Comparison of ENCODE assay signal across 23 cellular contexts in genomic region chr2:207813942-207814341, GRCh38. TPM values are rescaled to one million over a fixed set of nuclear protein-coding genes. Genes with fewer than 3 reads are reported as not detected.
A peak's percentile ranks its signal among the peaks of the same experiment; 100 is the strongest.
DNase-seq lines count a peak whose midpoint lies in the region; ATAC-seq, FAIRE-seq and TF ChIP-seq lines count a peak whose summit lies in the region.
"Had no signal": no experiment of that assay in that cellular context is flagged by ENCODE, and none has a peak within 500 bp of the region (broad histone marks: within the 10 kb centered on the region; RNA-seq: fewer than 3 reads in every experiment).

No MANE protein-coding gene starts in this region.

- H4K5ac ChIP-seq in H1 (ENCODE audit: insufficient read length, low read depth, low read length), result peak overlapping the region; percentile 65

- H3K27me3 ChIP-seq in HUES6 (ENCODE audit: control insufficient read depth, insufficient read depth, low read length), result no peaks in the 10 kb centered on the region
- no peaks in the 10 kb centered on the region for H3K27me3 ChIP-seq in H1 (replicated peaks in 1 of 4; ENCODE audit: control insufficient read depth in 3 of 4, extremely low read depth in 1 of 4, insufficient read depth in 3 of 4, low read length in 3 of 4)
- H3K27me3 ChIP-seq in effector memory CD4-positive, alpha-beta T cell (replicated peaks; ENCODE audit: control insufficient read depth, insufficient read depth, low read length, poor library complexity, severe bottlenecking), result no peaks in the 10 kb centered on the region
- H3K27me3 ChIP-seq in esophagus squamous epithelium, result no peaks in the 10 kb centered on the region
- H3K27me3 ChIP-seq: ascending aorta, thyroid gland had no signal

- POLR2A ChIA-PET in H1 (lab: Charles Lee; ENCODE audit: partially characterized antibody), result interaction anchor here (0.7 to 1.4 kb wide), 6 partner anchors 22 to 125 kb away, joined by 3 to 5 read pairs (median 4); partner anchors contain the start of gene FZD5

- TF ChIP-seq EP300 in H1 (IDR thresholded peaks at IDR 0.05; ENCODE audit: borderline replicate concordance in 1 of 2, low read depth in 2 of 2, low read length in 2 of 2), result no peak

- no peak overlapping the region for H3K23ac ChIP-seq in H1 (ENCODE audit: insufficient read length)

- peaks cover 6% of the 10 kb centered on the region for H3K27me3 Mint-ChIP-seq in type B pancreatic cell
- H3K27me3 Mint-ChIP-seq: activated naive CD4-positive, alpha-beta T cell treated with anti-CD3 and anti-CD28 coated beads, Interleukin-2, amount 50 U/mL, for 24 hours; activated T-cell treated with anti-CD3 and anti-CD28 coated beads, Interleukin-2, amount 50 U/mL, for 24 hours had no signal

- TF ChIP-seq CTCF in H1 (IDR thresholded peaks at IDR 0.05; ENCODE audit: control extremely low read depth in 1 of 3, insufficient read depth in 1 of 3, low read depth in 1 of 3, low read length in 3 of 3) (0 out of 4 replicates have a peak, but pooled peaks of 1 of the 3 experiments have one; percentile 10), type B pancreatic cell (conservative IDR thresholded peaks at IDR 0.05) (no peak), esophagus squamous epithelium (IDR thresholded peaks at IDR 0.05) (no peak)

- TF ChIP-seq POLR2A in H1 (IDR thresholded peaks at IDR 0.05; ENCODE audit: control extremely low read depth in 1 of 2, low read depth in 2 of 2, low read length in 2 of 2) (no peak), esophagus squamous epithelium (IDR thresholded peaks at IDR 0.05) (no peak)

- H3K79me1 ChIP-seq in H1 (ENCODE audit: low read depth, low read length), result no peaks in the 10 kb centered on the region

- peaks cover 45% of the 10 kb centered on the region for H3K4me1 ChIP-seq in HUES6 (ENCODE audit: control insufficient read depth, insufficient read depth, low read length)
- H3K4me1 ChIP-seq in H1 (replicated peaks in 1 of 4; ENCODE audit: control insufficient read depth in 3 of 4, insufficient read depth in 4 of 4, low read length in 3 of 4), result peaks cover 6 to 27% (median 24%) of the 10 kb centered on the region in 4 experiments; a peak in 6 of 7 replicates
- H3K4me1 ChIP-seq in effector memory CD4-positive, alpha-beta T cell (ENCODE audit: control insufficient read depth, insufficient read depth, low read length, poor library complexity, severe bottlenecking), result no peaks in the 10 kb centered on the region
- peaks cover 5 to 25% (median 14%) of the 10 kb centered on the region in 3 donors for H3K4me1 ChIP-seq in esophagus squamous epithelium
- H3K4me1 ChIP-seq: ascending aorta, prostate gland had no signal

- no peak overlapping the region for H3K4me3 Mint-ChIP-seq in type B pancreatic cell
- H3K4me3 Mint-ChIP-seq: activated naive CD4-positive, alpha-beta T cell treated with anti-CD3 and anti-CD28 coated beads, Interleukin-2, amount 50 U/mL, for 24 hours; activated T-cell treated with anti-CD3 and anti-CD28 coated beads, Interleukin-2, amount 50 U/mL, for 24 hours; CD8-positive, alpha-beta T cell; nephron had no signal

- 0 out of 2 replicates have a peak overlapping the region, but pooled peaks have one; percentile 41 for H2BK5ac ChIP-seq in H1 (ENCODE audit: low read depth, low read length)

- DNase-seq in RPMI8226, result peak; percentile 27
- DNase-seq in H1 (ENCODE audit: low read depth in 1 of 2, low spot score in 2 of 2), result no peak
- no peak for DNase-seq in type B pancreatic cell (ENCODE audit: extremely low spot score, unreplicated experiment)
- DNase-seq in effector memory CD4-positive, alpha-beta T cell, result no peak
- no peak for DNase-seq in esophagus squamous epithelium (lab: John Stamatoyannopoulos, UW)
- DNase-seq: activated CD4-positive, alpha-beta T cell treated with anti-CD3 and anti-CD28 coated beads for 1 hour; activated T-cell treated with anti-CD3 and anti-CD28 coated beads, Interleukin-2, amount 50 U/mL, for 24 hours; CD8-positive, alpha-beta T cell; MV-4-11; NCI-H226; stimulated activated CD4-positive, alpha-beta T cell treated with anti-CD3 and anti-CD28 coated beads, Interleukin-2, amount 100 ng/mL, for 24 hours; stimulated activated naive CD4-positive, alpha-beta T cell; T1000; thyroid gland had no signal

- intact Hi-C loops in esophagus squamous epithelium (cut with DNase I), result no loop called here

- peak overlapping the region; percentile 79 for H4K91ac ChIP-seq in H1 (replicated peaks; ENCODE audit: insufficient read length, low read length)

- peak overlapping the region; percentile 92 for H2BK120ac ChIP-seq in H1 (replicated peaks; ENCODE audit: low read depth, low read length)

- H3K18ac ChIP-seq in H1 (ENCODE audit: extremely low read depth, low read length), result 0 out of 2 replicates have a peak overlapping the region, but pooled peaks have one; percentile 86

- CTCF ChIA-PET in H1 (lab: Charles Lee; ENCODE audit: partially characterized antibody), result interaction anchor here (0.6 to 3.3 kb wide), 20 partner anchors 8 to 595 kb away, joined by 3 to 14 read pairs (median 3); partner anchors contain the start of gene FZD5

- H3K4me2 ChIP-seq in H1 (ENCODE audit: insufficient read depth in 1 of 2, low read depth in 2 of 2, low read length in 2 of 2), result 0 out of 4 replicates have a peak overlapping the region, but pooled peaks of 1 of the 2 experiments have one; percentile 18

- no peaks in the 10 kb centered on the region for H3K9me3 ChIP-seq in HUES6 (ENCODE audit: control insufficient read depth, insufficient read depth, low read depth, low read length)
- no peaks in the 10 kb centered on the region for H3K9me3 ChIP-seq in H1 (ENCODE audit: insufficient read depth in 2 of 2, low read depth in 1 of 2, low read length in 1 of 2)
- H3K9me3 ChIP-seq in effector memory CD4-positive, alpha-beta T cell (ENCODE audit: control insufficient read depth, low read length), result no peaks in the 10 kb centered on the region
- no peaks in the 10 kb centered on the region for H3K9me3 ChIP-seq in esophagus squamous epithelium
- H3K9me3 ChIP-seq: ascending aorta, prostate gland, thyroid gland had no signal

- H2BK15ac ChIP-seq in H1 (ENCODE audit: low read length), result no peak overlapping the region

- H4K20me1 ChIP-seq in H1 (replicated peaks in 1 of 2; ENCODE audit: control insufficient read depth in 1 of 2, insufficient read depth in 2 of 2, low read length in 2 of 2), result no peaks in the 10 kb centered on the region

- no peak overlapping the region for H3K14ac ChIP-seq in H1 (ENCODE audit: insufficient read length)

- no peaks in the 10 kb centered on the region for H3K79me2 ChIP-seq in H1 (ENCODE audit: control insufficient read depth in 1 of 2, insufficient read depth in 2 of 2, low read length in 2 of 2)

- no peak overlapping the region for H4K8ac ChIP-seq in H1 (ENCODE audit: extremely low read depth, insufficient read depth, low read length)

- TF ChIP-seq RAD21 in H1 (IDR thresholded peaks at IDR 0.05 in 1 of 2, conservative IDR thresholded peaks at IDR 0.05 in 1 of 2; ENCODE audit: low read depth in 2 of 2, low read length in 2 of 2), result peak; percentile 7 to 47; a peak in 2 of 4 replicates

- WGBS in H1 (ENCODE audit: extremely low coverage in 1 of 2, insufficient coverage in 1 of 2, insufficient read length in 1 of 2, insufficient replicate concordance in 2 of 2, low coverage in 1 of 2, low lambda C conversion rate in 2 of 2, missing lambda C conversion rate in 1 of 2), 2 experiments, result 79% methylated on average over 6 of the region's 6 CpGs; no CpG with 5 or more reads in 1 of the 2 experiments
- WGBS in esophagus squamous epithelium, 2 donors, result 79 to 94% methylated on average over 6 of the region's 6 CpGs

- no peak overlapping the region for H2AK5ac ChIP-seq in H1 (ENCODE audit: low read depth, low read length)

- no peaks in the 10 kb centered on the region for H3K36me3 ChIP-seq in HUES6 (ENCODE audit: control insufficient read depth, insufficient read depth, low read length)
- H3K36me3 ChIP-seq in H1 (ENCODE audit: control insufficient read depth in 2 of 4, insufficient read depth in 4 of 4, low read length in 3 of 4), result no peaks in the 10 kb centered on the region
- no peaks in the 10 kb centered on the region for H3K36me3 ChIP-seq in effector memory CD4-positive, alpha-beta T cell (ENCODE audit: control insufficient read depth, insufficient read depth, low read length)
- no peaks in the 10 kb centered on the region for H3K36me3 ChIP-seq in esophagus squamous epithelium
- H3K36me3 ChIP-seq: ascending aorta, prostate gland, thyroid gland had no signal

- no peak overlapping the region for H2BK20ac ChIP-seq in H1 (ENCODE audit: low read length)

- no peak overlapping the region for H2BK12ac ChIP-seq in H1 (ENCODE audit: low read depth, low read length)

- H3K9ac ChIP-seq in HUES6 (ENCODE audit: low read length) (no peak overlapping the region), H1 (replicated peaks in 1 of 4; ENCODE audit: extremely low read depth in 1 of 4, low read depth in 3 of 4, low read length in 3 of 4) (no peak overlapping the region)

- no peak overlapping the region for H3K56ac ChIP-seq in H1 (replicated peaks; ENCODE audit: insufficient read length, low read depth, low read length)

- peak overlapping the region; percentile 45; the same call in 1 of the 2 replicates for H3K27ac ChIP-seq in HUES6 (ENCODE audit: low read depth, low read length)
- no peak overlapping the region for H3K27ac ChIP-seq in H1 (ENCODE audit: low read depth, low read length)
- no peak overlapping the region for H3K27ac ChIP-seq in effector memory CD4-positive, alpha-beta T cell (ENCODE audit: insufficient read depth, low read length, poor library complexity, severe bottlenecking)
- no peak overlapping the region for H3K27ac ChIP-seq in esophagus squamous epithelium
- H3K27ac ChIP-seq: ascending aorta, prostate gland, RWPE1, thyroid gland had no signal

- no peak overlapping the region for H2AFZ ChIP-seq in H1 (ENCODE audit: low read length)

- ATAC-seq in HG03354 (IDR thresholded peaks at IDR 0.05; ENCODE audit: poor library complexity, severe bottlenecking, unreplicated experiment), result no peak
- ATAC-seq: CD8-positive, alpha-beta T cell; left lobe of liver had no signal

- H3K23me2 ChIP-seq in H1 (ENCODE audit: low read depth, low read length), result 0 out of 2 replicates have a peak, but pooled peaks cover 2% of the 10 kb centered on the region

- no peak for FAIRE-seq in H1 (lab: Jason Lieb, UNC)
- FAIRE-seq: H54 had no signal

- H3K4me3 ChIP-seq in HUES6 (ENCODE audit: low read depth, low read length) (no peak overlapping the region), H1 (ENCODE audit: extremely low read depth in 1 of 4, insufficient read depth in 2 of 4, low read depth in 3 of 4, low read length in 4 of 4) (no peak overlapping the region), esophagus squamous epithelium (no peak overlapping the region)
- H3K4me3 ChIP-seq in effector memory CD4-positive, alpha-beta T cell (ENCODE audit: insufficient read depth, low read depth, low read length, poor library complexity, severe bottlenecking), result no peak overlapping the region
- H3K4me3 ChIP-seq: ascending aorta, prostate gland, thyroid gland had no signal

- no peaks in the 10 kb centered on the region for H3K36me3 Mint-ChIP-seq in type B pancreatic cell
- H3K36me3 Mint-ChIP-seq: activated naive CD4-positive, alpha-beta T cell treated with anti-CD3 and anti-CD28 coated beads, Interleukin-2, amount 50 U/mL, for 24 hours; CD8-positive, alpha-beta T cell had no signal

- no peaks in the 10 kb centered on the region for H3K9me3 Mint-ChIP-seq in type B pancreatic cell
- H3K9me3 Mint-ChIP-seq: activated naive CD4-positive, alpha-beta T cell treated with anti-CD3 and anti-CD28 coated beads, Interleukin-2, amount 50 U/mL, for 24 hours; activated T-cell treated with anti-CD3 and anti-CD28 coated beads, Interleukin-2, amount 50 U/mL, for 24 hours; CD8-positive, alpha-beta T cell; nephron had no signal

- no peak overlapping the region for H3K4ac ChIP-seq in H1 (replicated peaks; ENCODE audit: insufficient read length, low read depth, low read length)

- peak overlapping the region; percentile 51 for H3K27ac Mint-ChIP-seq in type B pancreatic cell
- H3K27ac Mint-ChIP-seq: activated naive CD4-positive, alpha-beta T cell treated with anti-CD3 and anti-CD28 coated beads, Interleukin-2, amount 50 U/mL, for 24 hours; activated T-cell treated with anti-CD3 and anti-CD28 coated beads, Interleukin-2, amount 50 U/mL, for 24 hours; CD8-positive, alpha-beta T cell; nephron had no signal

- peaks cover 16% of the 10 kb centered on the region for H3K4me1 Mint-ChIP-seq in type B pancreatic cell (ENCODE audit: unreplicated experiment)
- H3K4me1 Mint-ChIP-seq: activated naive CD4-positive, alpha-beta T cell treated with anti-CD3 and anti-CD28 coated beads, Interleukin-2, amount 50 U/mL, for 24 hours had no signal

RNA-seq across cellular contexts. Expression of gene FZD5, which starts 44.2 kb away (rescaled TPM):
- total RNA-seq in H1 (2021; fragmentation: NEBNext Ultra II Directional; extraction: Animal tissue kit (Norgen Biotek cat#: 25700)), result 55.2 and 56.6 TPM in 2 replicates
- 13.4 and 20.2 TPM in 2 replicates for polyA plus RNA-seq in H1 (2011; rRNA removed)
- polyA plus RNA-seq in H1 (2011; cell fraction: cytosol; rRNA removed), result 15.8 TPM
- polyA plus RNA-seq in H1 (2011; cell fraction: nucleus; rRNA removed), result 21.3 TPM
- 14.2 to 20.0 TPM (median 15.9 TPM) in 4 replicates for polyA plus RNA-seq in H1 (2012, experiment 1 of 2)
- polyA plus RNA-seq in H1 (2012, experiment 2 of 2), result 4.5 TPM
- 33.6 TPM for polyA plus RNA-seq in H1 (2013, experiment 1 of 2)
- 37.1 TPM for polyA plus RNA-seq in H1 (2013, experiment 2 of 2)
- polyA minus RNA-seq in H1 (2011; rRNA and poly(A)+ RNA removed), result 30.0 and 33.0 TPM in 2 replicates
- 44.0 TPM for polyA minus RNA-seq in H1 (2011; cell fraction: cytosol; rRNA and poly(A)+ RNA removed)
- 60.7 TPM for polyA minus RNA-seq in H1 (2011; cell fraction: nucleus; rRNA and poly(A)+ RNA removed)
- total RNA-seq in type B pancreatic cell (ENCODE audit: low replicate concordance) (10.8 and 15.1 TPM in 2 replicates), esophagus squamous epithelium (10 to 100 TPM in 1 of 4 donors, 1 to 10 TPM in 3; 7.2 to 11.3 (median 8.6) TPM)
